Comparison of ENCODE assay signal across 1 cellular context in the genomic region with DNA sequence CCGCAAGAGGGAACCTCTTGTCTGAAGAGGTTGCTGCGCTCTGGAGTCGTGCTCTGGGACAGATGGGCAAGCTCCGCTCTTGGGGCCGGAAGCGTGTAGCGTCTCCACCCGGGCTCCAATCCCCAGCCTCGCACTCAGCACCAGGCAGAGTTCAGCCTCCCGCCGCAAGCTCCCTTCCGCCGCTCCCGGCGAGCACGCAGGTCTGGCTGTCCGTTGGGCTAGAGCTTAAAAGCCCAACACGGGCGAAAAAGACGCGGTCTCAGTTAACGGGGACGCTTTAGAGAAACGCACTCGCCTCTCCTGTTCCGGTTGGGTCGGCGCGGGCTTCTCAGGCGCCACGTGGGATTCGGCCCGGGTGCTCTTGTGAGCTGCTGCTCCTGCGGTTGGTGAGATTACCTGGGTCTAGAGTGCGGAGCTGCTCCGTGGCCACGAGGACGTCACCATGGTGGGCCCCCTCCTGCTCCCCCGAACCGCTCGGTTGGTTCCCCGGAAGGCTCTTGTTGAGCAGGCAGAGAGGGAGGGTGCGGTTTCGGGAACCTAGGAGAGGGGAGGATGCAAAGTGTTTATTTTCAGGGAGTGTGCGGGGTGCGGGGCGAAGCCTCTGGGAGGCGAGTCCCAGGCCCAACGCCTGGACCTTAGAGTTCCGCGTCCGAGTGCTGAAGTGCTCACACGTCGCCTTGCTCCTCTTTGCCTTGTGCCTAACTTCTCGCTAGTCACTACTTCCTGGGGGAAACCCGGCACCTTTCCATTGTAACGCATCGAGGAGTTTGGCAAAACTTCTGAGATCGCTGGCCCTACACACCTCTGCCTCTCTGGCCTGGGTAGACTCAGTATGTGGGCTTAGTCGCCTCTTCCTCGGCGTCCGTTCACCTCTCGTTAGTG.
A peak's percentile ranks its signal among the peaks of the same experiment; 100 is the strongest.
TF ChIP-seq lines count a peak whose summit lies in the region.

A gene (plus strand): TSS at position 331 of the 882 bp plus-strand sequence. CDS start 112 bp downstream, at position 443.

TF ChIP-seq in GM12878, 131 proteins besides CTCF, POLR2A, EP300 and RAD21 (continued from another document and continues in another):
- TF ChIP-seq, protein P1, sequence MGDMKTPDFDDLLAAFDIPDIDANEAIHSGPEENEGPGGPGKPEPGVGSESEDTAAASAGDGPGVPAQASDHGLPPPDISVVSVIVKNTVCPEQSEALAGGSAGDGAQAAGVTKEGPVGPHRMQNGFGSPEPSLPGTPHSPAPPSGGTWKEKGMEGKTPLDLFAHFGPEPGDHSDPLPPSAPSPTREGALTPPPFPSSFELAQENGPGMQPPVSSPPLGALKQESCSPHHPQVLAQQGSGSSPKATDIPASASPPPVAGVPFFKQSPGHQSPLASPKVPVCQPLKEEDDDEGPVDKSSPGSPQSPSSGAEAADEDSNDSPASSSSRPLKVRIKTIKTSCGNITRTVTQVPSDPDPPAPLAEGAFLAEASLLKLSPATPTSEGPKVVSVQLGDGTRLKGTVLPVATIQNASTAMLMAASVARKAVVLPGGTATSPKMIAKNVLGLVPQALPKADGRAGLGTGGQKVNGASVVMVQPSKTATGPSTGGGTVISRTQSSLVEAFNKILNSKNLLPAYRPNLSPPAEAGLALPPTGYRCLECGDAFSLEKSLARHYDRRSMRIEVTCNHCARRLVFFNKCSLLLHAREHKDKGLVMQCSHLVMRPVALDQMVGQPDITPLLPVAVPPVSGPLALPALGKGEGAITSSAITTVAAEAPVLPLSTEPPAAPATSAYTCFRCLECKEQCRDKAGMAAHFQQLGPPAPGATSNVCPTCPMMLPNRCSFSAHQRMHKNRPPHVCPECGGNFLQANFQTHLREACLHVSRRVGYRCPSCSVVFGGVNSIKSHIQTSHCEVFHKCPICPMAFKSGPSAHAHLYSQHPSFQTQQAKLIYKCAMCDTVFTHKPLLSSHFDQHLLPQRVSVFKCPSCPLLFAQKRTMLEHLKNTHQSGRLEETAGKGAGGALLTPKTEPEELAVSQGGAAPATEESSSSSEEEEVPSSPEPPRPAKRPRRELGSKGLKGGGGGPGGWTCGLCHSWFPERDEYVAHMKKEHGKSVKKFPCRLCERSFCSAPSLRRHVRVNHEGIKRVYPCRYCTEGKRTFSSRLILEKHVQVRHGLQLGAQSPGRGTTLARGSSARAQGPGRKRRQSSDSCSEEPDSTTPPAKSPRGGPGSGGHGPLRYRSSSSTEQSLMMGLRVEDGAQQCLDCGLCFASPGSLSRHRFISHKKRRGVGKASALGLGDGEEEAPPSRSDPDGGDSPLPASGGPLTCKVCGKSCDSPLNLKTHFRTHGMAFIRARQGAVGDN (IDR thresholded peaks at IDR 0.05): peak; percentile 76
- TF ChIP-seq, protein P2, sequence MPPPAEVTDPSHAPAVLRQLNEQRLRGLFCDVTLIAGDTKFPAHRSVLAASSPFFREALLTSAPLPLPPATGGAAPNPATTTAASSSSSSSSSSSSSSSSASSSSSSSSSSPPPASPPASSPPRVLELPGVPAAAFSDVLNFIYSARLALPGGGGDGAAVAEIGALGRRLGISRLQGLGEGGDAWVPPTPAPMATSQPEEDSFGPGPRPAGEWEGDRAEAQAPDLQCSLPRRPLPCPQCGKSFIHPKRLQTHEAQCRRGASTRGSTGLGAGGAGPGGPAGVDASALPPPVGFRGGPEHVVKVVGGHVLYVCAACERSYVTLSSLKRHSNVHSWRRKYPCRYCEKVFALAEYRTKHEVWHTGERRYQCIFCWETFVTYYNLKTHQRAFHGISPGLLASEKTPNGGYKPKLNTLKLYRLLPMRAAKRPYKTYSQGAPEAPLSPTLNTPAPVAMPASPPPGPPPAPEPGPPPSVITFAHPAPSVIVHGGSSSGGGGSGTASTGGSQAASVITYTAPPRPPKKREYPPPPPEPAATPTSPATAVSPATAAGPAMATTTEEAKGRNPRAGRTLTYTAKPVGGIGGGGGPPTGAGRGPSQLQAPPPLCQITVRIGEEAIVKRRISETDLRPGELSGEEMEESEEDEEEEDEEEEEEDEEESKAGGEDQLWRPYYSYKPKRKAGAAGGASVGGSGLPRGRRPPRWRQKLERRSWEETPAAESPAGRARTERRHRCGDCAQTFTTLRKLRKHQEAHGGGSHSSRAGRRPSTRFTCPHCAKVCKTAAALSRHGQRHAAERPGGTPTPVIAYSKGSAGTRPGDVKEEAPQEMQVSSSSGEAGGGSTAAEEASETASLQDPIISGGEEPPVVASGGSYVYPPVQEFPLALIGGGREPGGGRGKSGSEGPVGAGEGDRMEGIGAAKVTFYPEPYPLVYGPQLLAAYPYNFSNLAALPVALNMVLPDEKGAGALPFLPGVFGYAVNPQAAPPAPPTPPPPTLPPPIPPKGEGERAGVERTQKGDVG (CRISPR knock-in tag; IDR thresholded peaks at IDR 0.05): no peak
- TF ChIP-seq MTA2 (IDR thresholded peaks at IDR 0.05; ENCODE audit: low read depth): peak; percentile 16; the same call in 1 of the 2 replicates
- TF ChIP-seq NR2C1 (IDR thresholded peaks at IDR 0.05): peak; percentile 57
- TF ChIP-seq, protein P3, sequence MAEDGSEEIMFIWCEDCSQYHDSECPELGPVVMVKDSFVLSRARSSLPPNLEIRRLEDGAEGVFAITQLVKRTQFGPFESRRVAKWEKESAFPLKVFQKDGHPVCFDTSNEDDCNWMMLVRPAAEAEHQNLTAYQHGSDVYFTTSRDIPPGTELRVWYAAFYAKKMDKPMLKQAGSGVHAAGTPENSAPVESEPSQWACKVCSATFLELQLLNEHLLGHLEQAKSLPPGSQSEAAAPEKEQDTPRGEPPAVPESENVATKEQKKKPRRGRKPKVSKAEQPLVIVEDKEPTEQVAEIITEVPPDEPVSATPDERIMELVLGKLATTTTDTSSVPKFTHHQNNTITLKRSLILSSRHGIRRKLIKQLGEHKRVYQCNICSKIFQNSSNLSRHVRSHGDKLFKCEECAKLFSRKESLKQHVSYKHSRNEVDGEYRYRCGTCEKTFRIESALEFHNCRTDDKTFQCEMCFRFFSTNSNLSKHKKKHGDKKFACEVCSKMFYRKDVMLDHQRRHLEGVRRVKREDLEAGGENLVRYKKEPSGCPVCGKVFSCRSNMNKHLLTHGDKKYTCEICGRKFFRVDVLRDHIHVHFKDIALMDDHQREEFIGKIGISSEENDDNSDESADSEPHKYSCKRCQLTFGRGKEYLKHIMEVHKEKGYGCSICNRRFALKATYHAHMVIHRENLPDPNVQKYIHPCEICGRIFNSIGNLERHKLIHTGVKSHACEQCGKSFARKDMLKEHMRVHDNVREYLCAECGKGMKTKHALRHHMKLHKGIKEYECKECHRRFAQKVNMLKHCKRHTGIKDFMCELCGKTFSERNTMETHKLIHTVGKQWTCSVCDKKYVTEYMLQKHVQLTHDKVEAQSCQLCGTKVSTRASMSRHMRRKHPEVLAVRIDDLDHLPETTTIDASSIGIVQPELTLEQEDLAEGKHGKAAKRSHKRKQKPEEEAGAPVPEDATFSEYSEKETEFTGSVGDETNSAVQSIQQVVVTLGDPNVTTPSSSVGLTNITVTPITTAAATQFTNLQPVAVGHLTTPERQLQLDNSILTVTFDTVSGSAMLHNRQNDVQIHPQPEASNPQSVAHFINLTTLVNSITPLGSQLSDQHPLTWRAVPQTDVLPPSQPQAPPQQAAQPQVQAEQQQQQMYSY (CRISPR knock-in tag; IDR thresholded peaks at IDR 0.05): no peak
- TF ChIP-seq, protein P4, sequence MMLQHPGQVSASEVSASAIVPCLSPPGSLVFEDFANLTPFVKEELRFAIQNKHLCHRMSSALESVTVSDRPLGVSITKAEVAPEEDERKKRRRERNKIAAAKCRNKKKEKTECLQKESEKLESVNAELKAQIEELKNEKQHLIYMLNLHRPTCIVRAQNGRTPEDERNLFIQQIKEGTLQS (IDR thresholded peaks at IDR 0.05; ENCODE audit: borderline replicate concordance, extremely low read depth, low read depth, low read length): no peak
- peak; percentile 21; the same call in 1 of the 2 replicates for TF ChIP-seq PAX5 (IDR thresholded peaks at IDR 0.05; ENCODE audit: borderline replicate concordance, low read depth, low read length)
- TF ChIP-seq ZNF217 (IDR thresholded peaks at IDR 0.05): no peak
- TF ChIP-seq ASH2L (IDR thresholded peaks at IDR 0.05; ENCODE audit: borderline replicate concordance, low read depth): no peak; the same call in 1 of the 2 replicates
- no peak for TF ChIP-seq SUZ12 (IDR thresholded peaks at IDR 0.05; ENCODE audit: unreplicated experiment)
- no peak for TF ChIP-seq SUPT20H (IDR thresholded peaks at IDR 0.05; ENCODE audit: borderline replicate concordance, control insufficient read depth, low read depth, low read length)
- TF ChIP-seq, protein P5, sequence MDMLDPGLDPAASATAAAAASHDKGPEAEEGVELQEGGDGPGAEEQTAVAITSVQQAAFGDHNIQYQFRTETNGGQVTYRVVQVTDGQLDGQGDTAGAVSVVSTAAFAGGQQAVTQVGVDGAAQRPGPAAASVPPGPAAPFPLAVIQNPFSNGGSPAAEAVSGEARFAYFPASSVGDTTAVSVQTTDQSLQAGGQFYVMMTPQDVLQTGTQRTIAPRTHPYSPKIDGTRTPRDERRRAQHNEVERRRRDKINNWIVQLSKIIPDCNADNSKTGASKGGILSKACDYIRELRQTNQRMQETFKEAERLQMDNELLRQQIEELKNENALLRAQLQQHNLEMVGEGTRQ (IDR thresholded peaks at IDR 0.05; ENCODE audit: borderline replicate concordance, low read depth, low read length): peak; percentile 9; the same call in 1 of the 2 replicates
- TF ChIP-seq MTA3 (IDR thresholded peaks at IDR 0.05; ENCODE audit: borderline replicate concordance, low read length): peak; percentile 83; the same call in 1 of the 2 replicates
- no peak for TF ChIP-seq YBX1 (IDR thresholded peaks at IDR 0.05)
- TF ChIP-seq, protein P6, sequence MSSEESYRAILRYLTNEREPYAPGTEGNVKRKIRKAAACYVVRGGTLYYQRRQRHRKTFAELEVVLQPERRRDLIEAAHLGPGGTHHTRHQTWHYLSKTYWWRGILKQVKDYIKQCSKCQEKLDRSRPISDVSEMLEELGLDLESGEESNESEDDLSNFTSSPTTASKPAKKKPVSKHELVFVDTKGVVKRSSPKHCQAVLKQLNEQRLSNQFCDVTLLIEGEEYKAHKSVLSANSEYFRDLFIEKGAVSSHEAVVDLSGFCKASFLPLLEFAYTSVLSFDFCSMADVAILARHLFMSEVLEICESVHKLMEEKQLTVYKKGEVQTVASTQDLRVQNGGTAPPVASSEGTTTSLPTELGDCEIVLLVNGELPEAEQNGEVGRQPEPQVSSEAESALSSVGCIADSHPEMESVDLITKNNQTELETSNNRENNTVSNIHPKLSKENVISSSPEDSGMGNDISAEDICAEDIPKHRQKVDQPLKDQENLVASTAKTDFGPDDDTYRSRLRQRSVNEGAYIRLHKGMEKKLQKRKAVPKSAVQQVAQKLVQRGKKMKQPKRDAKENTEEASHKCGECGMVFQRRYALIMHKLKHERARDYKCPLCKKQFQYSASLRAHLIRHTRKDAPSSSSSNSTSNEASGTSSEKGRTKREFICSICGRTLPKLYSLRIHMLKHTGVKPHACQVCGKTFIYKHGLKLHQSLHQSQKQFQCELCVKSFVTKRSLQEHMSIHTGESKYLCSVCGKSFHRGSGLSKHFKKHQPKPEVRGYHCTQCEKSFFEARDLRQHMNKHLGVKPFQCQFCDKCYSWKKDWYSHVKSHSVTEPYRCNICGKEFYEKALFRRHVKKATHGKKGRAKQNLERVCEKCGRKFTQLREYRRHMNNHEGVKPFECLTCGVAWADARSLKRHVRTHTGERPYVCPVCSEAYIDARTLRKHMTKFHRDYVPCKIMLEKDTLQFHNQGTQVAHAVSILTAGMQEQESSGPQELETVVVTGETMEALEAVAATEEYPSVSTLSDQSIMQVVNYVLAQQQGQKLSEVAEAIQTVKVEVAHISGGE (CRISPR knock-in tag; IDR thresholded peaks at IDR 0.05): peak; percentile 91
- TF ChIP-seq SMC3 (IDR thresholded peaks at IDR 0.05; ENCODE audit: borderline replicate concordance, low read length): no peak
- TF ChIP-seq PML (IDR thresholded peaks at IDR 0.05; ENCODE audit: low read length): peak; percentile 98
- peak; percentile 93; the same call in 1 of the 2 replicates for TF ChIP-seq SMAD5 (IDR thresholded peaks at IDR 0.05; ENCODE audit: low read depth)
- peak; percentile 4 for TF ChIP-seq ZZZ3 (IDR thresholded peaks at IDR 0.05; ENCODE audit: control insufficient read depth, insufficient read length, low read depth)
- no peak for TF ChIP-seq SREBF2 (IDR thresholded peaks at IDR 0.05; ENCODE audit: low read length)
- TF ChIP-seq, protein P7, sequence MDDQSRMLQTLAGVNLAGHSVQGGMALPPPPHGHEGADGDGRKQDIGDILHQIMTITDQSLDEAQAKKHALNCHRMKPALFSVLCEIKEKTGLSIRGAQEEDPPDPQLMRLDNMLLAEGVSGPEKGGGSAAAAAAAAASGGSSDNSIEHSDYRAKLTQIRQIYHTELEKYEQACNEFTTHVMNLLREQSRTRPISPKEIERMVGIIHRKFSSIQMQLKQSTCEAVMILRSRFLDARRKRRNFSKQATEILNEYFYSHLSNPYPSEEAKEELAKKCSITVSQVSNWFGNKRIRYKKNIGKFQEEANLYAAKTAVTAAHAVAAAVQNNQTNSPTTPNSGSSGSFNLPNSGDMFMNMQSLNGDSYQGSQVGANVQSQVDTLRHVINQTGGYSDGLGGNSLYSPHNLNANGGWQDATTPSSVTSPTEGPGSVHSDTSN (IDR thresholded peaks at IDR 0.05; ENCODE audit: insufficient replicate concordance, low read depth, low read length): no peak
- peak; percentile 81 for TF ChIP-seq HCFC1 (IDR thresholded peaks at IDR 0.05; ENCODE audit: low read length)
- peak; percentile 3 to 59; a peak in 1 of 3 replicates for TF ChIP-seq EGR1 (IDR thresholded peaks at IDR 0.05; ENCODE audit: borderline replicate concordance in 1 of 2, low read depth in 2 of 2, low read length in 2 of 2)
- TF ChIP-seq NFIC (IDR thresholded peaks at IDR 0.05; ENCODE audit: low read depth, low read length): peak; percentile 60; the same call in 1 of the 2 replicates
- TF ChIP-seq RUNX3 (IDR thresholded peaks at IDR 0.05; ENCODE audit: low read length): peak; percentile 81
- peak; percentile 70 for TF ChIP-seq SP1 (IDR thresholded peaks at IDR 0.05; ENCODE audit: low read depth, low read length)
- no peak for TF ChIP-seq NRF1 (conservative IDR thresholded peaks at IDR 0.05; ENCODE audit: low read depth, low read length)
- TF ChIP-seq NR2C2 (IDR thresholded peaks at IDR 0.05; ENCODE audit: borderline replicate concordance, control insufficient read depth, insufficient read length, low read depth): no peak
- no peak for TF ChIP-seq SREBF1 (IDR thresholded peaks at IDR 0.05; ENCODE audit: low read length)
- TF ChIP-seq SMAD1 (IDR thresholded peaks at IDR 0.05; ENCODE audit: low read depth, partially characterized antibody): peak; percentile 15
- 0 out of 2 replicates have a peak, but pooled peaks have one; percentile 51 for TF ChIP-seq RBBP5 (conservative IDR thresholded peaks at IDR 0.05)
- TF ChIP-seq TBL1XR1 (IDR thresholded peaks at IDR 0.05; ENCODE audit: low read depth, low read length): no peak; the same call in 1 of the 2 replicates
- TF ChIP-seq CREM (IDR thresholded peaks at IDR 0.05; ENCODE audit: low read depth): peak; percentile 57; the same call in 1 of the 2 replicates
- TF ChIP-seq DPF2 (IDR thresholded peaks at IDR 0.05): peak; percentile 49
- TF ChIP-seq EED (IDR thresholded peaks at IDR 0.05; ENCODE audit: low read depth): peak; percentile 67
